In the genomic region with DNA sequence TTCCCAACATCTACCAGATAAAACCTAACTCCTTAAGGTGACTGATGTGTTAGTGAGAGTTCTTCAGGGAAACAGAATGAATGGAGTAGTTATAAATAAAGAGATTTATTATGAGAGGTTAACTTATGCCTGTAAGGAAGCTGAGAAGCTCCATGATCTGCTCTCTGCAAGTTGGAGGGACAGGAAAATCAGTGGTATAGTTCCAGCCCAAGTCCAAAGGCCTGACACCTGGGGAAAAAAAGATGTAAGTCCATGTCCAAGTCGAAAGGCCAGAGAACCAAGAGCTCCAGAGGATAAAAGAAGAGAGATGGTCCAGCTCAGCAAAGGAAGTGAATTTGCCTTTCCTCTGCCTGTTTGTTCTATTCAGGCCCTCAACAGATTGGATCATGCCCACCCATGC, we compare ENCODE assay signal across 21 cellular contexts. TPM values are rescaled to one million over a fixed set of nuclear protein-coding genes. Genes with fewer than 3 reads are reported as not detected.
DNase-seq lines count a peak whose midpoint lies in the region; FAIRE-seq and TF ChIP-seq lines count a peak whose summit lies in the region.
"Had no signal": no experiment of that assay in that cellular context is flagged by ENCODE, and none has a peak within 500 bp of the region (broad histone marks: within the 10 kb centered on the region; RNA-seq: fewer than 3 reads in every experiment).

No MANE protein-coding gene starts in this region.

- TF ChIP-seq CTCF in colonic mucosa (IDR thresholded peaks at IDR 0.05) = no peak
- no peak for TF ChIP-seq CTCF in keratinocyte (optimal IDR thresholded peaks at IDR 0.05 in 1 of 3, IDR thresholded peaks at IDR 0.05 in 1 of 3, conservative IDR thresholded peaks at IDR 0.05 in 1 of 3; ENCODE audit: extremely low read depth in 1 of 3, insufficient read depth in 2 of 3, low read length in 3 of 3)

- FAIRE-seq in keratinocyte (lab: Jason Lieb, UNC) = peak; percentile 29
- FAIRE-seq: G401.6, GM12892, H54 had no signal

- H3K27ac ChIP-seq in colonic mucosa (peak overlapping the region; percentile 25), keratinocyte (ENCODE audit: control insufficient read depth, insufficient read depth, low read length) (peak overlapping the region; percentile 10), mucosa of rectum (ENCODE audit: low read depth in 2 of 2, low read length in 2 of 2) (peak overlapping the region in 1 of 2 donors; percentile 25)

- no peaks in the 10 kb centered on the region for H3K79me2 ChIP-seq in keratinocyte (ENCODE audit: control insufficient read depth, insufficient read depth, low read length)

- H3K9me1 ChIP-seq in keratinocyte (ENCODE audit: control insufficient read depth, extremely low read depth, insufficient read depth, low read length) = no peaks in the 10 kb centered on the region

- H4K20me1 ChIP-seq in keratinocyte (ENCODE audit: control insufficient read depth, extremely low read depth, insufficient read depth, low read length) = no peaks in the 10 kb centered on the region

- H3K9me3 ChIP-seq in colonic mucosa = no peaks in the 10 kb centered on the region
- no peaks in the 10 kb centered on the region for H3K9me3 ChIP-seq in keratinocyte (ENCODE audit: control insufficient read depth, low read depth, low read length)
- no peaks in the 10 kb centered on the region for H3K9me3 ChIP-seq in mucosa of rectum (ENCODE audit: control insufficient read depth in 2 of 2, low read length in 2 of 2)

- intact Hi-C loops in colonic mucosa (cut with DNase I) = no loop called here

- no peak for DNase-seq in colonic mucosa
- DNase-seq in keratinocyte (ENCODE audit: low read depth, low spot score) = no peak
- DNase-seq in NCI-H1436 treated with DMSO at 0.1 percent for 48 hours (lab: John Stamatoyannopoulos, UW) = no peak
- DNase-seq in MV-4-11 (lab: John Stamatoyannopoulos, UW) = no peak
- no peak for DNase-seq in dedifferentiated amniotic fluid mesenchymal stem cell (ENCODE audit: extremely low spot score)
- DNase-seq: C1 segment of cervical spinal cord; Calu3; CD4-positive, alpha-beta memory T cell; COR-L47; DMS153; DND-41; GOT3; HFFc6 had no signal

- peak overlapping the region; percentile 16 for H2AFZ ChIP-seq in keratinocyte (ENCODE audit: control insufficient read depth, low read length)

- no peak overlapping the region for H3K4me2 ChIP-seq in keratinocyte (ENCODE audit: control insufficient read depth, extremely low read depth, insufficient read depth, low read depth, low read length)

- dilution Hi-C loops in keratinocyte (cut with MboI; ENCODE audit: extremely low pct_ligation_motif_present, low sequenced_read_pairs) = no loop called here

- H3K4me3 ChIP-seq in colonic mucosa (no peak overlapping the region), keratinocyte (ENCODE audit: control insufficient read depth in 2 of 3, extremely low read depth in 1 of 3, insufficient read depth in 2 of 3, low read depth in 1 of 3, low read length in 3 of 3) (no peak overlapping the region), mucosa of rectum (ENCODE audit: low read length in 2 of 2) (peak overlapping the region; percentile 9 to 38)
- H3K4me3 ChIP-seq: HAP-1 had no signal

- H3K4me1 ChIP-seq in colonic mucosa (no peaks in the 10 kb centered on the region), keratinocyte (ENCODE audit: control insufficient read depth, extremely low read depth, insufficient read depth, low read length) (peaks cover 6% of the 10 kb centered on the region), mucosa of rectum (ENCODE audit: control insufficient read depth in 2 of 2, insufficient read depth in 2 of 2, low read length in 2 of 2) (peaks cover 2 to 9% of the 10 kb centered on the region in 2 donors)
- H3K4me1 ChIP-seq: HAP-1 had no signal

- H3K36me3 ChIP-seq in colonic mucosa (no peaks in the 10 kb centered on the region), keratinocyte (ENCODE audit: control insufficient read depth in 2 of 2, extremely low read depth in 1 of 2, insufficient read depth in 2 of 2, low read length in 2 of 2) (no peaks in the 10 kb centered on the region), mucosa of rectum (ENCODE audit: control insufficient read depth in 2 of 2, insufficient read depth in 2 of 2, low read length in 2 of 2) (no peaks in the 10 kb centered on the region)
- H3K36me3 ChIP-seq: HAP-1 had no signal

- H3K27me3 ChIP-seq in colonic mucosa (no peaks in the 10 kb centered on the region), keratinocyte (ENCODE audit: control insufficient read depth, extremely low read depth, insufficient read depth, low read length) (no peaks in the 10 kb centered on the region), mucosa of rectum (ENCODE audit: control insufficient read depth in 2 of 2, insufficient read depth in 2 of 2, low read length in 2 of 2) (no peaks in the 10 kb centered on the region)

- no peak overlapping the region for H3K9ac ChIP-seq in colonic mucosa (ENCODE audit: low read depth in 2 of 2, low read length in 2 of 2)
- H3K9ac ChIP-seq in keratinocyte (ENCODE audit: control insufficient read depth, extremely low read depth, insufficient read depth, low read length) = no peak overlapping the region
- H3K9ac ChIP-seq in mucosa of rectum (ENCODE audit: low read depth in 1 of 2, low read length in 2 of 2) = no peak overlapping the region

RNA-seq across cellular contexts. Expression of gene KRTAP24-1, which starts 27.1 kb away (rescaled TPM):
- total RNA-seq in colonic mucosa = not detected
- not detected in 3 replicates for polyA plus RNA-seq in keratinocyte
- polyA plus RNA-seq in keratinocyte (2011; ENCODE audit: low read depth) = not detected
- polyA plus RNA-seq in keratinocyte (2011; cell fraction: cytosol; rRNA removed) = not detected in 2 replicates
- not detected in 2 replicates for polyA plus RNA-seq in keratinocyte (2011; cell fraction: nucleus; rRNA removed)
- not detected in 2 replicates for polyA plus RNA-seq in keratinocyte (2012; ENCODE audit: low replicate concordance)
- polyA minus RNA-seq in keratinocyte = not detected in 3 replicates
- polyA minus RNA-seq in keratinocyte (2011; cell fraction: cytosol; rRNA and poly(A)+ RNA removed) = not detected
- not detected in 2 replicates for polyA minus RNA-seq in keratinocyte (2011; cell fraction: nucleus; rRNA and poly(A)+ RNA removed)
- total RNA-seq: A172; A673; Calu3; CD4-positive, alpha-beta memory T cell; HFFc6 had no signal
- polyA plus RNA-seq: BJ; CD4-positive, alpha-beta memory T cell had no signal

RNA-seq across cellular contexts. Expression of gene KRTAP25-1, which starts 33.6 kb away (rescaled TPM):
- total RNA-seq in colonic mucosa = not detected
- polyA plus RNA-seq in keratinocyte = not detected in 3 replicates
- not detected for polyA plus RNA-seq in keratinocyte (2011; ENCODE audit: low read depth)
- not detected in 2 replicates for polyA plus RNA-seq in keratinocyte (2011; cell fraction: cytosol; rRNA removed)
- polyA plus RNA-seq in keratinocyte (2011; cell fraction: nucleus; rRNA removed) = not detected in 2 replicates
- not detected in 2 replicates for polyA plus RNA-seq in keratinocyte (2012; ENCODE audit: low replicate concordance)
- not detected in 3 replicates for polyA minus RNA-seq in keratinocyte
- not detected for polyA minus RNA-seq in keratinocyte (2011; cell fraction: cytosol; rRNA and poly(A)+ RNA removed)
- polyA minus RNA-seq in keratinocyte (2011; cell fraction: nucleus; rRNA and poly(A)+ RNA removed) = not detected in 2 replicates
- total RNA-seq: A172; A673; Calu3; CD4-positive, alpha-beta memory T cell; HFFc6 had no signal
- polyA plus RNA-seq: BJ; CD4-positive, alpha-beta memory T cell had no signal

RNA-seq across cellular contexts. Expression of gene CLDN8, which starts 39.8 kb away (rescaled TPM):
- 10 to 100 TPM; 21.3 to 32.6 TPM for total RNA-seq in colonic mucosa
- 0.07 to 0.18 TPM in 2 of 3 replicates, not detected in the other for polyA plus RNA-seq in keratinocyte
- 0.12 TPM for polyA plus RNA-seq in keratinocyte (2011; ENCODE audit: low read depth)
- not detected in 2 replicates for polyA plus RNA-seq in keratinocyte (2011; cell fraction: cytosol; rRNA removed)
- polyA plus RNA-seq in keratinocyte (2011; cell fraction: nucleus; rRNA removed) = 0.28 TPM in 1 of 2 replicates, not detected in the other
- polyA plus RNA-seq in keratinocyte (2012; ENCODE audit: low replicate concordance) = 0.07 TPM in 1 of 2 replicates, not detected in the other
- not detected in 3 replicates for polyA minus RNA-seq in keratinocyte
- not detected for polyA minus RNA-seq in keratinocyte (2011; cell fraction: cytosol; rRNA and poly(A)+ RNA removed)
- not detected in 2 replicates for polyA minus RNA-seq in keratinocyte (2011; cell fraction: nucleus; rRNA and poly(A)+ RNA removed)
- total RNA-seq: A172; A673; CD4-positive, alpha-beta memory T cell; HFFc6 had no signal
- polyA plus RNA-seq: BJ; CD4-positive, alpha-beta memory T cell had no signal

Comparison
In these comparisons a context has a peak if more than half of its experiments do, and no peak if none do; other contexts are left out.
1. H3K4me3 ChIP-seq: peak in mucosa of rectum (2 of 2); none in colonic mucosa (single experiment) and keratinocyte (0 of 3).